Comparison of ENCODE assay signal across 1 cellular context in the genomic region with DNA sequence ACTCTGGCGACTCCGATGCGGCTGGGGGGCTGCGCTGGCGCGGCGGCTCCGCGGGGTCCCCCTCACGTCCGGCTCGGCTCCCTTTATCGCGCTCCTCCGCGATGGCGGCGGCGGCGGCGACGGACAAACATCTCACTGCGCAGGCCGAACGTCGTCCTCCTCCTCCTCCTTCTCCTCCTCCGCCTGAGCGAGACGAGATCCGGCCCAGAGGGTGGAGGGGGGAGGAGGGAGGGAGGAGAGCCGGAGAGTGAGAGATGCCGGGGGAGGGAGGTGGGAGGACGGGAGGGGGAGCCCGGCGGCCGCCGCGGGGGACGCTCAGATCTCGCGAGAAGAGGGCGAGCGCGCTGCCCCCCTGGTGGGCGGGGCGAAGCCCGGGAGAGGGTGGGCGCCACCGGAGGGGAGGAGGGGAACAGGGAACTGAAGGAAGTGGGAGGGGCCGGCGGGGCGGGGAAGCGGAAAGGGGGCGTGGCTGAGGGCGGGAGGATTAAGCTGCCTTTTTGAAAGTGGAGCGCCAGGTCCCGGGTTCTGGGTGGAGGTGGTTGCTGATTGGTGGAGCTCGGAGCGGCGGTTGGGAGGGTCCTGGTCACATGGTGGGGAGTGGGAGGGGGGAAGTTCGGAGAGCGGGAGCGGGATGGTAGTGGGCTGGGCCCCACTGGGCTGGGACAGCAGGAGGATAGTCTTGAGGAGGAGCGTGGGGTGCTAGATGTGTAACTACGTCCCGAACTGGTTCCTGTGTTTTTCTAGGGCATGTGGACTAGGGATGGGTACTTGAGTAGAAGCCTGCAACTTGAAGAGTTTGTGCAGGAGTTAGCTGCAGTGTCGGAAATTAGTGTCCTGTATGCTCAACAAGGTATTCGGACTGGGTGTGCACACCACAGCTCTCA.
A peak's percentile ranks its signal among the peaks of the same experiment; 100 is the strongest.
TF ChIP-seq lines count a peak whose summit lies in the region.

A gene (minus strand): TSS at position 159 of the 884 bp plus-strand sequence. CDS start 354 bp downstream, outside the sequence.

TF ChIP-seq in HepG2, 621 proteins besides CTCF, POLR2A, EP300 and RAD21 (continued from another document and continues in another):
- TF ChIP-seq ZNF12 (CRISPR knock-in tag; IDR thresholded peaks at IDR 0.05), result 0 out of 2 replicates have a peak, but pooled peaks have one; percentile 24
- no peak for TF ChIP-seq ZFP62 (CRISPR knock-in tag; IDR thresholded peaks at IDR 0.05)
- TF ChIP-seq ZKSCAN8 (CRISPR knock-in tag; IDR thresholded peaks at IDR 0.05; ENCODE audit: borderline replicate concordance), result no peak
- TF ChIP-seq KMT2A (CRISPR knock-in tag; IDR thresholded peaks at IDR 0.05), result peak; percentile 84; the same call in 1 of the 2 replicates
- TF ChIP-seq ZFP37 (CRISPR knock-in tag; IDR thresholded peaks at IDR 0.05; ENCODE audit: borderline replicate concordance), result no peak
- no peak for TF ChIP-seq JUND (CRISPR knock-in tag; IDR thresholded peaks at IDR 0.05)
- TF ChIP-seq IRF2 (CRISPR knock-in tag; IDR thresholded peaks at IDR 0.05), result peak; percentile 75
- TF ChIP-seq POLR2G (IDR thresholded peaks at IDR 0.05; ENCODE audit: low read depth, low read length), result peak; percentile 84
- TF ChIP-seq, protein P1, sequence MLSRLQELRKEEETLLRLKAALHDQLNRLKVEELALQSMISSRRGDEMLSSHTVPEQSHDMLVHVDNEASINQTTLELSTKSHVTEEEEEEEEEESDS (CRISPR knock-in tag; IDR thresholded peaks at IDR 0.05; ENCODE audit: borderline replicate concordance), result no peak
- TF ChIP-seq, protein P2, sequence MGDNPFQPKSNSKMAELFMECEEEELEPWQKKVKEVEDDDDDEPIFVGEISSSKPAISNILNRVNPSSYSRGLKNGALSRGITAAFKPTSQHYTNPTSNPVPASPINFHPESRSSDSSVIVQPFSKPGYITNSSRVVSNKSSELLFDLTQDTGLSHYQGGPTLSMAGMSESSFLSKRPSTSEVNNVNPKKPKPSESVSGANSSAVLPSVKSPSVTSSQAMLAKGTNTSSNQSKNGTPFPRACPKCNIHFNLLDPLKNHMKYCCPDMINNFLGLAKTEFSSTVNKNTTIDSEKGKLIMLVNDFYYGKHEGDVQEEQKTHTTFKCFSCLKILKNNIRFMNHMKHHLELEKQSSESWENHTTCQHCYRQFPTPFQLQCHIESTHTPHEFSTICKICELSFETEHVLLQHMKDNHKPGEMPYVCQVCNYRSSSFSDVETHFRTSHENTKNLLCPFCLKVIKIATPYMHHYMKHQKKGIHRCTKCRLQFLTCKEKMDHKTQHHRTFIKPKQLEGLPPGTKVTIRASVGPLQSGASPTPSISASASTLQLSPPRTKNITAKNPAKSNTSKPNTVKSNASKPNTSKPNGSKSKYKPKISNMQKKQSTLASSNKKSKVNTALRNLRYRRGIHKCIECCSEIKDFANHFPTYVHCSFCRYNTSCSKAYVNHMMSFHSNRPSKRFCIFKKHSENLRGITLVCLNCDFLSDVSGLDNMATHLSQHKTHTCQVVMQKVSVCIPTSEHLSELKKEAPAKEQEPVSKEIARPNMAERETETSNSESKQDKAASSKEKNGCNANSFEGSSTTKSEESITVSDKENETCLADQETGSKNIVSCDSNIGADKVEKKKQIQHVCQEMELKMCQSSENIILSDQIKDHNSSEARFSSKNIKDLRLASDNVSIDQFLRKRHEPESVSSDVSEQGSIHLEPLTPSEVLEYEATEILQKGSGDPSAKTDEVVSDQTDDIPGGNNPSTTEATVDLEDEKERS (CRISPR knock-in tag; IDR thresholded peaks at IDR 0.05), result no peak
- no peak for TF ChIP-seq TBP (CRISPR knock-in tag; IDR thresholded peaks at IDR 0.05)
- TF ChIP-seq MAFG (CRISPR knock-in tag; IDR thresholded peaks at IDR 0.05), result no peak
- no peak; the same call in 1 of the 2 replicates for TF ChIP-seq ATF7-NPFF (CRISPR knock-in tag; IDR thresholded peaks at IDR 0.05; ENCODE audit: low read depth)
- TF ChIP-seq PPARG (CRISPR knock-in tag; conservative IDR thresholded peaks at IDR 0.05), result no peak
- TF ChIP-seq MTF1 (CRISPR knock-in tag; IDR thresholded peaks at IDR 0.05), result no peak
- TF ChIP-seq, protein P3, sequence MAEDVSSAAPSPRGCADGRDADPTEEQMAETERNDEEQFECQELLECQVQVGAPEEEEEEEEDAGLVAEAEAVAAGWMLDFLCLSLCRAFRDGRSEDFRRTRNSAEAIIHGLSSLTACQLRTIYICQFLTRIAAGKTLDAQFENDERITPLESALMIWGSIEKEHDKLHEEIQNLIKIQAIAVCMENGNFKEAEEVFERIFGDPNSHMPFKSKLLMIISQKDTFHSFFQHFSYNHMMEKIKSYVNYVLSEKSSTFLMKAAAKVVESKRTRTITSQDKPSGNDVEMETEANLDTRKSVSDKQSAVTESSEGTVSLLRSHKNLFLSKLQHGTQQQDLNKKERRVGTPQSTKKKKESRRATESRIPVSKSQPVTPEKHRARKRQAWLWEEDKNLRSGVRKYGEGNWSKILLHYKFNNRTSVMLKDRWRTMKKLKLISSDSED (CRISPR knock-in tag; IDR thresholded peaks at IDR 0.05), result no peak
- TF ChIP-seq NR2F1 (CRISPR knock-in tag; IDR thresholded peaks at IDR 0.05), result no peak
- TF ChIP-seq WIZ (CRISPR knock-in tag; IDR thresholded peaks at IDR 0.05), result no peak
- no peak for TF ChIP-seq ZNF30 (CRISPR knock-in tag; IDR thresholded peaks at IDR 0.05)
- no peak; the same call in 1 of the 2 replicates for TF ChIP-seq MTF2 (CRISPR knock-in tag; IDR thresholded peaks at IDR 0.05; ENCODE audit: borderline replicate concordance)
- TF ChIP-seq DPF2 (CRISPR knock-in tag; IDR thresholded peaks at IDR 0.05; ENCODE audit: borderline replicate concordance, low read depth), result no peak
- TF ChIP-seq NCOA5 (CRISPR knock-in tag; IDR thresholded peaks at IDR 0.05), result no peak
- TF ChIP-seq, protein P4, sequence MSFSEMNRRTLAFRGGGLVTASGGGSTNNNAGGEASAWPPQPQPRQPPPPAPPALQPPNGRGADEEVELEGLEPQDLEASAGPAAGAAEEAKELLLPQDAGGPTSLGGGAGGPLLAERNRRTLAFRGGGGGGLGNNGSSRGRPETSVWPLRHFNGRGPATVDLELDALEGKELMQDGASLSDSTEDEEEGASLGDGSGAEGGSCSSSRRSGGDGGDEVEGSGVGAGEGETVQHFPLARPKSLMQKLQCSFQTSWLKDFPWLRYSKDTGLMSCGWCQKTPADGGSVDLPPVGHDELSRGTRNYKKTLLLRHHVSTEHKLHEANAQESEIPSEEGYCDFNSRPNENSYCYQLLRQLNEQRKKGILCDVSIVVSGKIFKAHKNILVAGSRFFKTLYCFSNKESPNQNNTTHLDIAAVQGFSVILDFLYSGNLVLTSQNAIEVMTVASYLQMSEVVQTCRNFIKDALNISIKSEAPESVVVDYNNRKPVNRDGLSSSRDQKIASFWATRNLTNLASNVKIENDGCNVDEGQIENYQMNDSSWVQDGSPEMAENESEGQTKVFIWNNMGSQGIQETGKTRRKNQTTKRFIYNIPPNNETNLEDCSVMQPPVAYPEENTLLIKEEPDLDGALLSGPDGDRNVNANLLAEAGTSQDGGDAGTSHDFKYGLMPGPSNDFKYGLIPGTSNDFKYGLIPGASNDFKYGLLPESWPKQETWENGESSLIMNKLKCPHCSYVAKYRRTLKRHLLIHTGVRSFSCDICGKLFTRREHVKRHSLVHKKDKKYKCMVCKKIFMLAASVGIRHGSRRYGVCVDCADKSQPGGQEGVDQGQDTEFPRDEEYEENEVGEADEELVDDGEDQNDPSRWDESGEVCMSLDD (CRISPR knock-in tag; IDR thresholded peaks at IDR 0.05; ENCODE audit: borderline replicate concordance), result no peak
- TF ChIP-seq, protein P5, sequence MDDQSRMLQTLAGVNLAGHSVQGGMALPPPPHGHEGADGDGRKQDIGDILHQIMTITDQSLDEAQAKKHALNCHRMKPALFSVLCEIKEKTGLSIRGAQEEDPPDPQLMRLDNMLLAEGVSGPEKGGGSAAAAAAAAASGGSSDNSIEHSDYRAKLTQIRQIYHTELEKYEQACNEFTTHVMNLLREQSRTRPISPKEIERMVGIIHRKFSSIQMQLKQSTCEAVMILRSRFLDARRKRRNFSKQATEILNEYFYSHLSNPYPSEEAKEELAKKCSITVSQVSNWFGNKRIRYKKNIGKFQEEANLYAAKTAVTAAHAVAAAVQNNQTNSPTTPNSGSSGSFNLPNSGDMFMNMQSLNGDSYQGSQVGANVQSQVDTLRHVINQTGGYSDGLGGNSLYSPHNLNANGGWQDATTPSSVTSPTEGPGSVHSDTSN (CRISPR knock-in tag; IDR thresholded peaks at IDR 0.05; ENCODE audit: borderline replicate concordance), result no peak
- no peak; the same call in none of the 2 replicates for TF ChIP-seq FOSL2 (CRISPR knock-in tag; IDR thresholded peaks at IDR 0.05)
- TF ChIP-seq, protein P6, sequence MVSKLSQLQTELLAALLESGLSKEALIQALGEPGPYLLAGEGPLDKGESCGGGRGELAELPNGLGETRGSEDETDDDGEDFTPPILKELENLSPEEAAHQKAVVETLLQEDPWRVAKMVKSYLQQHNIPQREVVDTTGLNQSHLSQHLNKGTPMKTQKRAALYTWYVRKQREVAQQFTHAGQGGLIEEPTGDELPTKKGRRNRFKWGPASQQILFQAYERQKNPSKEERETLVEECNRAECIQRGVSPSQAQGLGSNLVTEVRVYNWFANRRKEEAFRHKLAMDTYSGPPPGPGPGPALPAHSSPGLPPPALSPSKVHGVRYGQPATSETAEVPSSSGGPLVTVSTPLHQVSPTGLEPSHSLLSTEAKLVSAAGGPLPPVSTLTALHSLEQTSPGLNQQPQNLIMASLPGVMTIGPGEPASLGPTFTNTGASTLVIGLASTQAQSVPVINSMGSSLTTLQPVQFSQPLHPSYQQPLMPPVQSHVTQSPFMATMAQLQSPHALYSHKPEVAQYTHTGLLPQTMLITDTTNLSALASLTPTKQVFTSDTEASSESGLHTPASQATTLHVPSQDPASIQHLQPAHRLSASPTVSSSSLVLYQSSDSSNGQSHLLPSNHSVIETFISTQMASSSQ (IDR thresholded peaks at IDR 0.05; ENCODE audit: low read depth), result no peak; the same call in 1 of the 2 replicates
- TF ChIP-seq, protein P6 (CRISPR knock-in tag; IDR thresholded peaks at IDR 0.05; ENCODE audit: borderline replicate concordance), result peak; percentile 36; the same call in 1 of the 2 replicates
- TF ChIP-seq BRD4 (CRISPR knock-in tag; IDR thresholded peaks at IDR 0.05), result 0 out of 2 replicates have a peak, but pooled peaks have one; percentile 9
- TF ChIP-seq, protein P7, sequence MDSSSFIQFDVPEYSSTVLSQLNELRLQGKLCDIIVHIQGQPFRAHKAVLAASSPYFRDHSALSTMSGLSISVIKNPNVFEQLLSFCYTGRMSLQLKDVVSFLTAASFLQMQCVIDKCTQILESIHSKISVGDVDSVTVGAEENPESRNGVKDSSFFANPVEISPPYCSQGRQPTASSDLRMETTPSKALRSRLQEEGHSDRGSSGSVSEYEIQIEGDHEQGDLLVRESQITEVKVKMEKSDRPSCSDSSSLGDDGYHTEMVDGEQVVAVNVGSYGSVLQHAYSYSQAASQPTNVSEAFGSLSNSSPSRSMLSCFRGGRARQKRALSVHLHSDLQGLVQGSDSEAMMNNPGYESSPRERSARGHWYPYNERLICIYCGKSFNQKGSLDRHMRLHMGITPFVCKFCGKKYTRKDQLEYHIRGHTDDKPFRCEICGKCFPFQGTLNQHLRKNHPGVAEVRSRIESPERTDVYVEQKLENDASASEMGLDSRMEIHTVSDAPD (CRISPR knock-in tag; IDR thresholded peaks at IDR 0.05), result no peak
- TF ChIP-seq SMARCE1 (IDR thresholded peaks at IDR 0.05; ENCODE audit: borderline replicate concordance), result no peak
- TF ChIP-seq ZBTB38 (CRISPR knock-in tag; IDR thresholded peaks at IDR 0.05), result no peak; the same call in 1 of the 2 replicates
- no peak for TF ChIP-seq NFIB (CRISPR knock-in tag; IDR thresholded peaks at IDR 0.05; ENCODE audit: borderline replicate concordance)
- TF ChIP-seq CBFB (CRISPR knock-in tag; IDR thresholded peaks at IDR 0.05), result 0 out of 2 replicates have a peak, but pooled peaks have one; percentile 16
- TF ChIP-seq ELF3 (CRISPR knock-in tag; IDR thresholded peaks at IDR 0.05), result peak; percentile 86
- no peak for TF ChIP-seq ATF7 (IDR thresholded peaks at IDR 0.05)
- no peak for TF ChIP-seq ATF7 (CRISPR knock-in tag; IDR thresholded peaks at IDR 0.05)
- TF ChIP-seq ZNF629 (CRISPR knock-in tag; conservative IDR thresholded peaks at IDR 0.05), result 0 out of 2 replicates have a peak, but pooled peaks have one; percentile 7
- no peak for TF ChIP-seq ESRRA (CRISPR knock-in tag; IDR thresholded peaks at IDR 0.05; ENCODE audit: low read depth)
- TF ChIP-seq RXRB (CRISPR knock-in tag; IDR thresholded peaks at IDR 0.05; ENCODE audit: borderline replicate concordance), result peak; percentile 34; the same call in 1 of the 2 replicates
- TF ChIP-seq GZF1 (CRISPR knock-in tag; IDR thresholded peaks at IDR 0.05), result no peak
- 0 out of 2 replicates have a peak, but pooled peaks have one; percentile 26 for TF ChIP-seq GATA4 (IDR thresholded peaks at IDR 0.05; ENCODE audit: borderline replicate concordance, low read depth)
- TF ChIP-seq, protein P8, sequence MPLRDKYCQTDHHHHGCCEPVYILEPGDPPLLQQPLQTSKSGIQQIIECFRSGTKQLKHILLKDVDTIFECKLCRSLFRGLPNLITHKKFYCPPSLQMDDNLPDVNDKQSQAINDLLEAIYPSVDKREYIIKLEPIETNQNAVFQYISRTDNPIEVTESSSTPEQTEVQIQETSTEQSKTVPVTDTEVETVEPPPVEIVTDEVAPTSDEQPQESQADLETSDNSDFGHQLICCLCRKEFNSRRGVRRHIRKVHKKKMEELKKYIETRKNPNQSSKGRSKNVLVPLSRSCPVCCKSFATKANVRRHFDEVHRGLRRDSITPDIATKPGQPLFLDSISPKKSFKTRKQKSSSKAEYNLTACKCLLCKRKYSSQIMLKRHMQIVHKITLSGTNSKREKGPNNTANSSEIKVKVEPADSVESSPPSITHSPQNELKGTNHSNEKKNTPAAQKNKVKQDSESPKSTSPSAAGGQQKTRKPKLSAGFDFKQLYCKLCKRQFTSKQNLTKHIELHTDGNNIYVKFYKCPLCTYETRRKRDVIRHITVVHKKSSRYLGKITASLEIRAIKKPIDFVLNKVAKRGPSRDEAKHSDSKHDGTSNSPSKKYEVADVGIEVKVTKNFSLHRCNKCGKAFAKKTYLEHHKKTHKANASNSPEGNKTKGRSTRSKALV (CRISPR knock-in tag; IDR thresholded peaks at IDR 0.05), result no peak
- TF ChIP-seq ZNF432 (CRISPR knock-in tag; IDR thresholded peaks at IDR 0.05; ENCODE audit: borderline replicate concordance), result no peak
- no peak for TF ChIP-seq KDM1A (CRISPR knock-in tag; IDR thresholded peaks at IDR 0.05)
- TF ChIP-seq NRL (CRISPR knock-in tag; IDR thresholded peaks at IDR 0.05; ENCODE audit: borderline replicate concordance), result 0 out of 2 replicates have a peak, but pooled peaks have one; percentile 50
- TF ChIP-seq FOXJ3 (CRISPR knock-in tag; IDR thresholded peaks at IDR 0.05; ENCODE audit: borderline replicate concordance), result no peak
- TF ChIP-seq SRSF9 (IDR thresholded peaks at IDR 0.05; ENCODE audit: borderline replicate concordance, insufficient read depth, low read depth, low read length, poor library complexity, severe bottlenecking), result no peak
- no peak for TF ChIP-seq RFX1 (IDR thresholded peaks at IDR 0.05)
- no peak for TF ChIP-seq RELA (CRISPR knock-in tag; IDR thresholded peaks at IDR 0.05)
